ENCODE assay signal across 13 cellular contexts in genomic region chr1:27102134-27102706, GRCh38.
"Had no signal": no experiment of that assay in that cellular context is flagged by ENCODE, and none has a peak within 500 bp of the region (broad histone marks: within the 10 kb centered on the region; RNA-seq: fewer than 3 reads in every experiment).

No MANE protein-coding gene starts in this region.

- H3K36me3 Mint-ChIP-seq: activated naive CD4-positive, alpha-beta T cell treated with anti-CD3 and anti-CD28 coated beads, Interleukin-2, amount 50 U/mL, for 72 hours had no signal

- H3K4me3 ChIP-seq: adrenal gland, colonic mucosa, upper lobe of left lung had no signal

- H3K27me3 Mint-ChIP-seq: activated CD4-positive, alpha-beta memory T cell treated with anti-CD3 and anti-CD28 coated beads, Interleukin-2, amount 10 ng/mL, durations not matched to agents 7 days and 5 days; activated CD4-positive, alpha-beta T cell treated with anti-CD3 and anti-CD28 coated beads, Interleukin-2, amount 10 ng/mL, durations not matched to agents 24 days and 14 days; effector memory CD8-positive, alpha-beta T cell; T-cell had no signal

- H3K27ac ChIP-seq: adrenal gland, colonic mucosa, upper lobe of left lung, VCaP had no signal

- H3K4me3 Mint-ChIP-seq: activated CD4-positive, alpha-beta memory T cell treated with anti-CD3 and anti-CD28 coated beads, Interleukin-2, amount 10 ng/mL, durations not matched to agents 7 days and 5 days; activated CD4-positive, alpha-beta T cell treated with anti-CD3 and anti-CD28 coated beads, Interleukin-2, amount 10 ng/mL, durations not matched to agents 24 days and 14 days; activated T-helper 1 cell treated with anti-CD3 and anti-CD28 coated beads, Interleukin-12 subunit alpha, Interleukin-12 subunit beta, Interleukin-2, Interleukin-4 antibody, amounts not matched to agents 30 ng/mL and 10 ng/mL and 1 ng/mL, durations not matched to agents 14 hours and 24 hours and 36 hours; effector memory CD8-positive, alpha-beta T cell; nephron progenitor cell; T-cell; T-helper 2 cell treated with Interferon-gamma antibody and Interleukin-4, amounts not matched to agents 5 μg/mL and 100 μg/mL, for 36 hours had no signal

- H3K27ac Mint-ChIP-seq: activated CD4-positive, alpha-beta memory T cell treated with anti-CD3 and anti-CD28 coated beads, Interleukin-2, amount 10 ng/mL, durations not matched to agents 7 days and 5 days; activated T-helper 1 cell treated with anti-CD3 and anti-CD28 coated beads, Interleukin-12 subunit alpha, Interleukin-12 subunit beta, Interleukin-2, Interleukin-4 antibody, amounts not matched to agents 30 ng/mL and 10 ng/mL and 1 ng/mL, durations not matched to agents 14 hours and 24 hours and 36 hours; T-cell had no signal

- H3K9me3 Mint-ChIP-seq: activated CD4-positive, alpha-beta memory T cell treated with anti-CD3 and anti-CD28 coated beads, Interleukin-2, amount 10 ng/mL, durations not matched to agents 7 days and 5 days; activated CD4-positive, alpha-beta T cell treated with anti-CD3 and anti-CD28 coated beads, Interleukin-2, amount 10 ng/mL, durations not matched to agents 24 days and 14 days; activated naive CD4-positive, alpha-beta T cell treated with anti-CD3 and anti-CD28 coated beads, Interleukin-2, amount 50 U/mL, for 72 hours; activated T-helper 1 cell treated with anti-CD3 and anti-CD28 coated beads, Interleukin-12 subunit alpha, Interleukin-12 subunit beta, Interleukin-2, Interleukin-4 antibody, amounts not matched to agents 30 ng/mL and 10 ng/mL and 1 ng/mL, durations not matched to agents 14 hours and 24 hours and 36 hours; effector memory CD8-positive, alpha-beta T cell; nephron progenitor cell; T-cell; T-helper 2 cell treated with Interferon-gamma antibody and Interleukin-4, amounts not matched to agents 5 μg/mL and 100 μg/mL, for 36 hours had no signal

- H3K36me3 ChIP-seq: colonic mucosa had no signal

- H3K27me3 ChIP-seq: adrenal gland, colonic mucosa, dorsolateral prefrontal cortex, upper lobe of left lung had no signal

- H3K4me1 ChIP-seq: colonic mucosa had no signal
